Comparison of ENCODE assay signal across 1 cellular context in the genomic region with DNA sequence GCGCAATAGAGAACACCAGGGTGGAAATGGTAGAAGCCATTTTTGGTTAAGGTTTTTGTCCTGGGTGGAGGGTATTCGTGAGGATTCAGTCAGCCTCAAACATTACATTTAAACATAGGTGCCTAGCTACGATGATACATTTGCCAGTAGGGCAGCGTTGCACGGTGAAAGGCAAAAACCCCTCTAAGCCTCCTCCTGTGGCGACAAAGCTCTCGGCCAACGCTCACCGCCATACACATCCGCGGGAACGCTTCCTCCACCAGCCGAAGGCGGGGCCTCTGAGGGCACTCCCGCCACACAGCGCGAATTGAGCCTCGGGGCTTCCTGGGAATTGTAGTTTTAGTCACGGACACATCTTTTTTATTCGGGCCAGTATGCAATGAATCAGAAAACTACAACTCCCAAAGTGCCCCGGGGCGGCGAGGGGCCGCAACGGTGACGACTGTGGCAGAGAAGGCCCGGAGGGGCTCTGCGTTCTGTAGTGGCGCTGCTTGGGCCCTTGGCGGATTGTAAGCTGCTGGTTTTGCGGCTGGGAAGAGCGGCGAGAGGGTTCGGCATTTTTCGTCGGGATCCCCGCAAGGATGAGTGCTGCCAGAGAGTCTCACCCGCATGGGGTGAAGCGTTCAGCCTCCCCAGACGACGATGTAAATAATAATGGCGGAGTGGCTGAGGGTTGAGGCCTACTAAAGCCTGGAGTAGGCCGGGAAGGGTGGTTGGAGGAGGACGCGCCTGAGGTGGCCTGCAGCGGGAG.
TF ChIP-seq lines count a peak whose summit lies in the region.

A gene (plus strand): TSS at position 450 of the 751 bp plus-strand sequence. CDS start 132 bp downstream, at position 582.

TF ChIP-seq in GM12878, 131 proteins besides CTCF, POLR2A, EP300 and RAD21 (continued from another document):
- TF ChIP-seq, protein P1, sequence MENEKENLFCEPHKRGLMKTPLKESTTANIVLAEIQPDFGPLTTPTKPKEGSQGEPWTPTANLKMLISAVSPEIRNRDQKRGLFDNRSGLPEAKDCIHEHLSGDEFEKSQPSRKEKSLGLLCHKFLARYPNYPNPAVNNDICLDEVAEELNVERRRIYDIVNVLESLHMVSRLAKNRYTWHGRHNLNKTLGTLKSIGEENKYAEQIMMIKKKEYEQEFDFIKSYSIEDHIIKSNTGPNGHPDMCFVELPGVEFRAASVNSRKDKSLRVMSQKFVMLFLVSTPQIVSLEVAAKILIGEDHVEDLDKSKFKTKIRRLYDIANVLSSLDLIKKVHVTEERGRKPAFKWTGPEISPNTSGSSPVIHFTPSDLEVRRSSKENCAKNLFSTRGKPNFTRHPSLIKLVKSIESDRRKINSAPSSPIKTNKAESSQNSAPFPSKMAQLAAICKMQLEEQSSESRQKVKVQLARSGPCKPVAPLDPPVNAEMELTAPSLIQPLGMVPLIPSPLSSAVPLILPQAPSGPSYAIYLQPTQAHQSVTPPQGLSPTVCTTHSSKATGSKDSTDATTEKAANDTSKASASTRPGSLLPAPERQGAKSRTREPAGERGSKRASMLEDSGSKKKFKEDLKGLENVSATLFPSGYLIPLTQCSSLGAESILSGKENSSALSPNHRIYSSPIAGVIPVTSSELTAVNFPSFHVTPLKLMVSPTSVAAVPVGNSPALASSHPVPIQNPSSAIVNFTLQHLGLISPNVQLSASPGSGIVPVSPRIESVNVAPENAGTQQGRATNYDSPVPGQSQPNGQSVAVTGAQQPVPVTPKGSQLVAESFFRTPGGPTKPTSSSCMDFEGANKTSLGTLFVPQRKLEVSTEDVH (IDR thresholded peaks at IDR 0.05; ENCODE audit: low read depth, partially characterized antibody), result peak; percentile 79
- TF ChIP-seq WRNIP1 (IDR thresholded peaks at IDR 0.05; ENCODE audit: borderline replicate concordance, low read depth, low read length) (no peak), POU2F2 (IDR thresholded peaks at IDR 0.05; ENCODE audit: borderline replicate concordance, low read depth, low read length) (peak; percentile 80), NFIC (IDR thresholded peaks at IDR 0.05; ENCODE audit: low read depth, low read length) (no peak; the same call in 1 of the 2 replicates), FOXM1 (IDR thresholded peaks at IDR 0.05; ENCODE audit: low read depth, low read length) (0 out of 2 replicates have a peak, but pooled peaks have one; percentile 35), SUPT20H (IDR thresholded peaks at IDR 0.05; ENCODE audit: borderline replicate concordance, control insufficient read depth, low read depth, low read length) (no peak), IKZF1 (conservative IDR thresholded peaks at IDR 0.05) (peak; percentile 96), POLR2AphosphoS5 (IDR thresholded peaks at IDR 0.05; ENCODE audit: low read length) (peak; percentile 98), BMI1 (IDR thresholded peaks at IDR 0.05; ENCODE audit: borderline replicate concordance) (no peak)
